Comparison of ENCODE assay signal across 13 cellular contexts in the genomic region with DNA sequence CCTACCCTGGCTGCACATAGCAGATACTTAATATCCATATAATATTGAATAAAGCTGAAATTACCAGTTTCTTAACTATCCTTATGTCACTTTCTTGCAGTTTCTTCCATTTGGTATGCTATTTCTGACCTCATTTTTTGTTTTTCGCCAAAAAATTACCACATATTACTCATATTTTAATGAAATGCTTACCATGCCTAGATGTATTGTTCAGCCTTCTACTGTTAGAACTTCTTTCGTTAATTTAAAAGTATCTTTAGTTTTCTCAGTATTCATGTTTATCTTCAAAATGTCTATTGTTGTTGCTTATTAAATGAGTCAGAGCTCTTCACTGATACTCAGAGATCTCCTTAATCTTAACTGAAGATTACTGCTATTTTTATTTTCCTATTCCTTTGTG. TPM values are rescaled to one million over a fixed set of nuclear protein-coding genes. Genes with fewer than 3 reads are reported as not detected.
A peak's percentile ranks its signal among the peaks of the same experiment; 100 is the strongest.
DNase-seq lines count a peak whose midpoint lies in the region; ATAC-seq and TF ChIP-seq lines count a peak whose summit lies in the region.
"Had no signal": no experiment of that assay in that cellular context is flagged by ENCODE, and none has a peak within 500 bp of the region (broad histone marks: within the 10 kb centered on the region; RNA-seq: fewer than 3 reads in every experiment).

No MANE protein-coding gene starts in this region.

- peak overlapping the region; percentile 41 for H3K27ac Mint-ChIP-seq in activated T-helper 17 cell treated with anti-CD3 and anti-CD28 coated beads, Interleukin-2, amount 50 U/mL, for 72 hours
- H3K27ac Mint-ChIP-seq in naive B cell, result peak overlapping the region in 3 of 6 donors; percentile 2 to 52 (median 38)

- peaks cover 6% of the 10 kb centered on the region for H3K9me3 Mint-ChIP-seq in activated T-helper 17 cell treated with anti-CD3 and anti-CD28 coated beads, Interleukin-2, amount 50 U/mL, for 72 hours
- peaks cover 0 to 13% (median 3%) of the 10 kb centered on the region in 7 donors for H3K9me3 Mint-ChIP-seq in naive B cell

- H3K27me3 Mint-ChIP-seq in activated T-helper 17 cell treated with anti-CD3 and anti-CD28 coated beads, Interleukin-2, amount 50 U/mL, for 72 hours, result no peaks in the 10 kb centered on the region
- no peaks in the 10 kb centered on the region for H3K27me3 Mint-ChIP-seq in naive B cell

- H3K4me1 Mint-ChIP-seq in activated T-helper 17 cell treated with anti-CD3 and anti-CD28 coated beads, Interleukin-2, amount 50 U/mL, for 72 hours, result peaks cover 58% of the 10 kb centered on the region
- H3K4me1 Mint-ChIP-seq in naive B cell, result peaks cover 56 to 78% (median 75%) of the 10 kb centered on the region in 3 donors

- peak; percentile 55 for ATAC-seq in activated T-helper 17 cell treated with anti-CD3 and anti-CD28 coated beads, Interleukin-2, amount 50 U/mL, for 72 hours (replicated peaks)
- ATAC-seq in naive B cell (ENCODE audit: low read depth in 2 of 2) (no peak), heart left ventricle (no peak)
- ATAC-seq: left ventricle myocardium superior had no signal

- WGBS in heart left ventricle, 4 donors, result 65 to 74% (median 70%) methylated on average over 2 of the region's 2 CpGs

- peak; percentile 38 for DNase-seq in GM03348 (ENCODE audit: low spot score)
- no peak for DNase-seq in naive B cell
- DNase-seq in NCI-H82 (lab: John Stamatoyannopoulos, UW), result no peak
- no peak for DNase-seq in NCI-H1417 (lab: John Stamatoyannopoulos, UW)
- no peak for DNase-seq in SKM-1 treated with dmso at 0.1 percent for 144 hours (lab: John Stamatoyannopoulos, UW; ENCODE audit: unreplicated experiment)
- DNase-seq in heart left ventricle, result no peak
- DNase-seq: activated effector memory CD4-positive, alpha-beta T cell treated with Interleukin-2 at 50 U/mL for 16 hours; caudate nucleus; left ventricle myocardium superior; MG63; SIG-M5 had no signal

- H3K36me3 Mint-ChIP-seq in activated T-helper 17 cell treated with anti-CD3 and anti-CD28 coated beads, Interleukin-2, amount 50 U/mL, for 72 hours (ENCODE audit: low read depth), result peaks cover 92% of the 10 kb centered on the region
- H3K36me3 Mint-ChIP-seq in naive B cell, result peaks cover 11 to 20% of the 10 kb centered on the region in 2 donors

- H3K27ac ChIP-seq in BLaER1 treated with 17β-estradiol and CSF1 and Interleukin-3, amounts not matched to agents 10 nM and 100 nM, result peak overlapping the region in 1 of 11 experiments; percentile 13; a peak in 1 of 22 replicates
- no peak overlapping the region for H3K27ac ChIP-seq in heart left ventricle

- H3K9ac ChIP-seq in BLaER1 treated with 17β-estradiol and CSF1 and Interleukin-3, amounts not matched to agents 10 nM and 100 nM, result no peak overlapping the region

- no peak overlapping the region for H3K4me3 ChIP-seq in BLaER1 treated with 17β-estradiol and CSF1 and Interleukin-3, amounts not matched to agents 10 nM and 100 nM
- no peak overlapping the region for H3K4me3 ChIP-seq in heart left ventricle
- H3K4me3 ChIP-seq: MG63 had no signal

- no peak for TF ChIP-seq POLR2A in heart left ventricle (IDR thresholded peaks at IDR 0.05)

- intact Hi-C loops in heart left ventricle (cut with DNase I), result no loop called here

- H3K4me3 Mint-ChIP-seq in activated T-helper 17 cell treated with anti-CD3 and anti-CD28 coated beads, Interleukin-2, amount 50 U/mL, for 72 hours, result peak overlapping the region; percentile 41
- H3K4me3 Mint-ChIP-seq in naive B cell, result peak overlapping the region in 7 of 8 donors; percentile 3 to 65 (median 44)

- H3K4me2 ChIP-seq in BLaER1 treated with 17β-estradiol and CSF1 and Interleukin-3, amounts not matched to agents 10 nM and 100 nM, result peak overlapping the region in 8 of 11 experiments; percentile 1 to 80 (median 62); a peak in 8 of 22 replicates

- peaks cover 35 to 87% (median 43%) of the 10 kb centered on the region in 11 experiments for H3K36me3 ChIP-seq in BLaER1 treated with 17β-estradiol and CSF1 and Interleukin-3, amounts not matched to agents 10 nM and 100 nM
- peaks cover 0 to 23% (median 2%) of the 10 kb centered on the region in 9 donors for H3K36me3 ChIP-seq in heart left ventricle

- H3K27me3 ChIP-seq in BLaER1 treated with 17β-estradiol and CSF1 and Interleukin-3, amounts not matched to agents 10 nM and 100 nM, result no peaks in the 10 kb centered on the region
- no peaks in the 10 kb centered on the region for H3K27me3 ChIP-seq in heart left ventricle
- H3K27me3 ChIP-seq: MG63 had no signal

- peaks cover 32 to 95% (median 69%) of the 10 kb centered on the region in 10 experiments for H3K4me1 ChIP-seq in BLaER1 treated with 17β-estradiol and CSF1 and Interleukin-3, amounts not matched to agents 10 nM and 100 nM
- peaks cover 3 to 76% (median 52%) of the 10 kb centered on the region in 12 donors for H3K4me1 ChIP-seq in heart left ventricle

- H4K20me1 ChIP-seq in BLaER1 treated with 17β-estradiol and CSF1 and Interleukin-3, amounts not matched to agents 10 nM and 100 nM, result peaks cover 81 to 100% (median 99%) of the 10 kb centered on the region in 11 experiments

- no peak for TF ChIP-seq CTCF in heart left ventricle (IDR thresholded peaks at IDR 0.05)

- peaks cover 10 to 23% (median 20%) of the 10 kb centered on the region in 11 experiments; a peak in 21 of 22 replicates for H3K9me3 ChIP-seq in BLaER1 treated with 17β-estradiol and CSF1 and Interleukin-3, amounts not matched to agents 10 nM and 100 nM (replicated peaks in 1 of 11)
- peaks cover 0 to 14% (median 7%) of the 10 kb centered on the region in 12 donors for H3K9me3 ChIP-seq in heart left ventricle
- H3K9me3 ChIP-seq: MG63 had no signal

RNA-seq across cellular contexts. Expression of a gene that starts 20.5 kb away (rescaled TPM):
- 100 to 1,000 TPM; 158 to 238 TPM for total RNA-seq in activated T-helper 17 cell treated with anti-CD3 and anti-CD28 coated beads, Interleukin-2, amount 50 U/mL, for 72 hours
- 100 to 1,000 TPM; 311 to 473 (median 344) TPM for polyA plus RNA-seq in naive B cell (ENCODE audit: low read depth in 6 of 6)
- total RNA-seq in heart left ventricle, result 100 to 1,000 TPM in 1 of 9 donors, 10 to 100 TPM in 8; 39.2 to 113 (median 52.2) TPM
- polyA plus RNA-seq in heart left ventricle, result 10 to 100 TPM; 25.3 to 84.5 TPM

RNA-seq across cellular contexts. Expression of a gene that starts 55.6 kb away (rescaled TPM):
- 100 to 1,000 TPM; 106 to 134 TPM for total RNA-seq in activated T-helper 17 cell treated with anti-CD3 and anti-CD28 coated beads, Interleukin-2, amount 50 U/mL, for 72 hours
- polyA plus RNA-seq in naive B cell (ENCODE audit: low read depth in 6 of 6), result 10 to 100 TPM; 21.5 to 42.2 (median 34.6) TPM
- 10 to 100 TPM; 12.8 to 27.0 (median 21.2) TPM for total RNA-seq in heart left ventricle
- 10 to 100 TPM; 10.4 to 17.3 TPM for polyA plus RNA-seq in heart left ventricle
